In genomic region chr18:28125051-28125450, GRCh38 we compare ENCODE assay signal across 1 cellular context.
TF ChIP-seq lines count a peak whose summit lies in the region.

No MANE protein-coding gene starts in this region.

TF ChIP-seq in HepG2, 621 proteins besides CTCF, POLR2A, EP300 and RAD21 (continued from another document):
- TF ChIP-seq ARID3A (IDR thresholded peaks at IDR 0.05; ENCODE audit: low read depth, low read length), result peak; percentile 35; the same call in 1 of the 2 replicates
- no peak for TF ChIP-seq KDM5A (IDR thresholded peaks at IDR 0.05; ENCODE audit: borderline replicate concordance, low read length)
- TF ChIP-seq DRAP1 (CRISPR knock-in tag; IDR thresholded peaks at IDR 0.05), result no peak
- no peak for TF ChIP-seq ZKSCAN8 (CRISPR knock-in tag; IDR thresholded peaks at IDR 0.05; ENCODE audit: borderline replicate concordance)
- no peak for TF ChIP-seq SNAI1 (CRISPR knock-in tag; IDR thresholded peaks at IDR 0.05; ENCODE audit: borderline replicate concordance)
- 0 out of 2 replicates have a peak, but pooled peaks have one; percentile 18 for TF ChIP-seq AHDC1 (CRISPR knock-in tag; IDR thresholded peaks at IDR 0.05; ENCODE audit: borderline replicate concordance)
- no peak for TF ChIP-seq ZNF776 (CRISPR knock-in tag; IDR thresholded peaks at IDR 0.05)
